1 cellular context compared by ENCODE assay signal in the genomic region with DNA sequence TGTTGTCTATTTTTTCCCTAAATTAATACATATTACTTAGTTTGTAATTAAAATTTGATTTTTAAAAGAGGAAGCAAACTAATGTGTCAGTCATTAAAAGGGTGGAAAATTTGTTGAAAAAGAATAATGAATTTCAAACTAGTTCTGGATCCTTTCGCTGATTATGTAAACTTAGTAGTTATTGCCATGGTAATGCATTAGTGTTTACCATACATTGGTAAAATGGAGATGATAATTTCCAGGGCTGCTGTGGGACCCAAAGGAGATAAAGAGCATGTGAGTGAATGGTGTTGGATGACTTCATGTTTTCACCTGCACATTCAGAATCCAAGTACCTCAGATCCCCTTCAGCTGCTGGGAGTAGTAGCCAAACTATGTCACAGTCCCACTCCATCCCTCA.
TF ChIP-seq lines count a peak whose summit lies in the region.

No MANE protein-coding gene starts in this region.

TF ChIP-seq in K562, 482 proteins besides CTCF, POLR2A, EP300 and RAD21:
- TF ChIP-seq RB1 (IDR thresholded peaks at IDR 0.05; ENCODE audit: low read depth) (no peak), BRD9 (IDR thresholded peaks at IDR 0.05; ENCODE audit: low read depth, partially characterized antibody) (no peak), HSF4 (CRISPR knock-in tag; IDR thresholded peaks at IDR 0.05; ENCODE audit: borderline replicate concordance) (no peak), FOXJ2 (tag; IDR thresholded peaks at IDR 0.05) (peak; percentile 95)
- TF ChIP-seq, protein P1, sequence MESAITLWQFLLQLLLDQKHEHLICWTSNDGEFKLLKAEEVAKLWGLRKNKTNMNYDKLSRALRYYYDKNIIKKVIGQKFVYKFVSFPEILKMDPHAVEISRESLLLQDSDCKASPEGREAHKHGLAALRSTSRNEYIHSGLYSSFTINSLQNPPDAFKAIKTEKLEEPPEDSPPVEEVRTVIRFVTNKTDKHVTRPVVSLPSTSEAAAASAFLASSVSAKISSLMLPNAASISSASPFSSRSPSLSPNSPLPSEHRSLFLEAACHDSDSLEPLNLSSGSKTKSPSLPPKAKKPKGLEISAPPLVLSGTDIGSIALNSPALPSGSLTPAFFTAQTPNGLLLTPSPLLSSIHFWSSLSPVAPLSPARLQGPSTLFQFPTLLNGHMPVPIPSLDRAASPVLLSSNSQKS (CRISPR knock-in tag; IDR thresholded peaks at IDR 0.05), result no peak
- TF ChIP-seq, protein P2, sequence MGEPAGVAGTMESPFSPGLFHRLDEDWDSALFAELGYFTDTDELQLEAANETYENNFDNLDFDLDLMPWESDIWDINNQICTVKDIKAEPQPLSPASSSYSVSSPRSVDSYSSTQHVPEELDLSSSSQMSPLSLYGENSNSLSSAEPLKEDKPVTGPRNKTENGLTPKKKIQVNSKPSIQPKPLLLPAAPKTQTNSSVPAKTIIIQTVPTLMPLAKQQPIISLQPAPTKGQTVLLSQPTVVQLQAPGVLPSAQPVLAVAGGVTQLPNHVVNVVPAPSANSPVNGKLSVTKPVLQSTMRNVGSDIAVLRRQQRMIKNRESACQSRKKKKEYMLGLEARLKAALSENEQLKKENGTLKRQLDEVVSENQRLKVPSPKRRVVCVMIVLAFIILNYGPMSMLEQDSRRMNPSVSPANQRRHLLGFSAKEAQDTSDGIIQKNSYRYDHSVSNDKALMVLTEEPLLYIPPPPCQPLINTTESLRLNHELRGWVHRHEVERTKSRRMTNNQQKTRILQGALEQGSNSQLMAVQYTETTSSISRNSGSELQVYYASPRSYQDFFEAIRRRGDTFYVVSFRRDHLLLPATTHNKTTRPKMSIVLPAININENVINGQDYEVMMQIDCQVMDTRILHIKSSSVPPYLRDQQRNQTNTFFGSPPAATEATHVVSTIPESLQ (CRISPR knock-in tag; IDR thresholded peaks at IDR 0.05), result no peak
